In the genomic region with DNA sequence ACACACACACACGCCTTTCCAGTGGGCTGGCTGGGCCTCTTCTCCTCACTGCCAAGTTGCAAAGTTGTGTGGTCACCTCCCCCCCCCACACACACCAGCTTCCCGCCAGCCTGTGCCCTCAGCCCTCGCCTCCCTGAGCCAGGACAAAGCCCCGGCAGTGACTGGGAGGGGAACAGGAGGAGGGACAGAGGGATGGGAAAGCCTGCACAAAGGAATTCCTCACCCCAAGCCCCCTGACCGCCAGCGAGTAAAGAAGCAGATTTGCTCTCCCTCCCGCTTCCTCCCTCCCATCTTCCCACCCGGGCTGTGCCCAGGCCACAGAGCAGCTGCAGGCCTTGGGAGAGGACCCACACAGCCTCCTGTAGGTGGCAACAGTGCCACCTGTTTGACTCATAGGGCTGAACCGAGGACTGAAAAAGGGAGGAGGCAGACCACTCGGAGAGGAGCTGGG, we compare ENCODE assay signal across 9 cellular contexts. TPM values are rescaled to one million over a fixed set of nuclear protein-coding genes. Genes with fewer than 3 reads are reported as not detected.
DNase-seq lines count a peak whose midpoint lies in the region; ATAC-seq and TF ChIP-seq lines count a peak whose summit lies in the region.
"Had no signal": no experiment of that assay in that cellular context is flagged by ENCODE, and none has a peak within 500 bp of the region (broad histone marks: within the 10 kb centered on the region; RNA-seq: fewer than 3 reads in every experiment).

A gene with protein sequence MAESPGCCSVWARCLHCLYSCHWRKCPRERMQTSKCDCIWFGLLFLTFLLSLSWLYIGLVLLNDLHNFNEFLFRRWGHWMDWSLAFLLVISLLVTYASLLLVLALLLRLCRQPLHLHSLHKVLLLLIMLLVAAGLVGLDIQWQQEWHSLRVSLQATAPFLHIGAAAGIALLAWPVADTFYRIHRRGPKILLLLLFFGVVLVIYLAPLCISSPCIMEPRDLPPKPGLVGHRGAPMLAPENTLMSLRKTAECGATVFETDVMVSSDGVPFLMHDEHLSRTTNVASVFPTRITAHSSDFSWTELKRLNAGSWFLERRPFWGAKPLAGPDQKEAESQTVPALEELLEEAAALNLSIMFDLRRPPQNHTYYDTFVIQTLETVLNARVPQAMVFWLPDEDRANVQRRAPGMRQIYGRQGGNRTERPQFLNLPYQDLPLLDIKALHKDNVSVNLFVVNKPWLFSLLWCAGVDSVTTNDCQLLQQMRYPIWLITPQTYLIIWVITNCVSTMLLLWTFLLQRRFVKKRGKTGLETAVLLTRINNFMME (plus strand): TSS at position 429 of the 451 bp plus-strand sequence. CDS start 1,671 bp downstream, outside the sequence.

- H3K27ac Mint-ChIP-seq in activated CD4-positive, alpha-beta T cell treated with anti-CD3 and anti-CD28 coated beads, Interleukin-2, amount 10 ng/mL, durations not matched to agents 24 days and 14 days = no peak within 1 kb of the TSS

- no peak for TF ChIP-seq CTCF in lower leg skin (IDR thresholded peaks at IDR 0.05)

- 22 to 40% methylated on average over 6 to 10 of the region's 10 CpGs for WGBS in lower leg skin, 2 donors

- no peak within 1 kb of the TSS for H3K4me3 ChIP-seq in lower leg skin (ENCODE audit: low read depth, poor library complexity, severe bottlenecking)

- ATAC-seq in HG02588 (IDR thresholded peaks at IDR 0.05; ENCODE audit: unreplicated experiment) (no peak), GM21723 (IDR thresholded peaks at IDR 0.05; ENCODE audit: unreplicated experiment) (no peak)

- intact Hi-C loops in lower leg skin (cut with DNase I; ENCODE audit: low total_unique reads) = no loop called here
- intact Hi-C loops in activated CD4-positive, alpha-beta T cell treated with anti-CD3 and anti-CD28 coated beads, Interleukin-2, amount 10 ng/mL, durations not matched to agents 24 days and 14 days (cut with micrococcal nuclease) = no loop called here

- DNase-seq in DMS153 (lab: John Stamatoyannopoulos, UW) (peak; percentile 54), NCI-H1105 (lab: John Stamatoyannopoulos, UW) (peak; percentile 45), astrocyte of the hippocampus (ENCODE audit: low read depth, low spot score) (peak; percentile 76), lower leg skin (ENCODE audit: low spot score in 2 of 2) (no peak), ureter (ENCODE audit: low spot score) (no peak)
- DNase-seq in activated CD4-positive, alpha-beta T cell treated with anti-CD3 and anti-CD28 coated beads, Interleukin-2, amount 10 ng/mL, durations not matched to agents 24 days and 14 days = no peak
- DNase-seq: naive B cell had no signal

- TF ChIP-seq POLR2A in lower leg skin (IDR thresholded peaks at IDR 0.05) = no peak

- no peaks in the 10 kb centered on the region for H3K27me3 Mint-ChIP-seq in activated CD4-positive, alpha-beta T cell treated with anti-CD3 and anti-CD28 coated beads, Interleukin-2, amount 10 ng/mL, durations not matched to agents 24 days and 14 days

- no peak within 1 kb of the TSS for H3K4me3 Mint-ChIP-seq in activated CD4-positive, alpha-beta T cell treated with anti-CD3 and anti-CD28 coated beads, Interleukin-2, amount 10 ng/mL, durations not matched to agents 24 days and 14 days
- H3K4me3 Mint-ChIP-seq: naive B cell had no signal

- H3K9me3 Mint-ChIP-seq in activated CD4-positive, alpha-beta T cell treated with anti-CD3 and anti-CD28 coated beads, Interleukin-2, amount 10 ng/mL, durations not matched to agents 24 days and 14 days = no peaks in the 10 kb centered on the region

- H3K36me3 Mint-ChIP-seq in activated CD4-positive, alpha-beta T cell treated with anti-CD3 and anti-CD28 coated beads, Interleukin-2, amount 10 ng/mL, durations not matched to agents 24 days and 14 days (ENCODE audit: low read depth) = peaks cover 9% of the 10 kb centered on the region
- H3K36me3 Mint-ChIP-seq: naive B cell had no signal

- H3K4me1 Mint-ChIP-seq in activated CD4-positive, alpha-beta T cell treated with anti-CD3 and anti-CD28 coated beads, Interleukin-2, amount 10 ng/mL, durations not matched to agents 24 days and 14 days = no peaks in the 10 kb centered on the region
- H3K4me1 Mint-ChIP-seq: naive B cell had no signal

RNA-seq across cellular contexts. Expression of the gene that starts here (rescaled TPM):
- total RNA-seq in lower leg skin (10 to 100 TPM; 12.8 to 32.9 (median 22.8) TPM), ureter (1.5 TPM)
- total RNA-seq in activated CD4-positive, alpha-beta T cell treated with anti-CD3 and anti-CD28 coated beads, Interleukin-2, amount 10 ng/mL, durations not matched to agents 24 days and 14 days = 0.12 and 0.19 TPM in 2 replicates

Comparison
In these comparisons a context has a peak if more than half of its experiments do, and no peak if none do; other contexts are left out.
1. DNase-seq: peak in DMS153 (single experiment), NCI-H1105 (single experiment) and astrocyte of the hippocampus (single experiment); none in lower leg skin (0 of 2), activated CD4-positive, alpha-beta T cell treated with anti-CD3 and anti-CD28 coated beads, Interleukin-2, amount 10 ng/mL, durations not matched to agents 24 days and 14 days (single experiment) and ureter (single experiment).